ENCODE assay signal across 13 cellular contexts in the genomic region with DNA sequence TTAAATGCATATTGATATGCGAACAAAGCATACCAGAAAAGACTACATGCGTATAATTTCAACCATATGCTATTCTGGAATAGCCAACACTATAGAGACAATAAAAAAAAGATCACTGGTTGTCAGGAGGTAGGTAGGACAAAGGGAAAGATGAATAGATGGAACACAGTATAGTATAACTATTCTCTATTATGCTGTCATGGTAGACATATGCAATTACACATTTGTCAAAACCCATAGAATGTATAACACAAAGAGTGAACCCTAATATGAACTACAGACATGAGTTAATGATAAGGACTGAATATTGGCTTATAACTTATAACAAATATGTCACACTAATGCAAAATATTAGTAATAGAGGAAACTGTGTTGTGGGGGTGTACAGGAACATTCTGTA.
"Had no signal": no experiment of that assay in that cellular context is flagged by ENCODE, and none has a peak within 500 bp of the region (broad histone marks: within the 10 kb centered on the region; RNA-seq: fewer than 3 reads in every experiment).

No MANE protein-coding gene starts in this region.

- H3K9me3 ChIP-seq: colonic mucosa, esophagus muscularis mucosa, esophagus squamous epithelium, gastrocnemius medialis, gastroesophageal sphincter, heart left ventricle, heart right ventricle had no signal

- H3K36me3 ChIP-seq: colonic mucosa, esophagus muscularis mucosa, esophagus squamous epithelium, gastrocnemius medialis, gastroesophageal sphincter, heart left ventricle, heart right ventricle had no signal

- ATAC-seq: effector memory CD8-positive, alpha-beta T cell; esophagus mucosa; foreskin keratinocyte; gastrocnemius medialis; gastroesophageal sphincter; heart left ventricle; heart right ventricle had no signal

- H3K4me3 ChIP-seq: colonic mucosa, coronary artery, dorsolateral prefrontal cortex, esophagus muscularis mucosa, esophagus squamous epithelium, gastrocnemius medialis, gastroesophageal sphincter, heart left ventricle, heart right ventricle had no signal

- H3K27ac ChIP-seq: colonic mucosa, coronary artery, dorsolateral prefrontal cortex, epithelial cell of prostate, esophagus muscularis mucosa, esophagus squamous epithelium, foreskin keratinocyte, gastrocnemius medialis, gastroesophageal sphincter, heart left ventricle, heart right ventricle had no signal

- H3K27me3 ChIP-seq: colonic mucosa, esophagus muscularis mucosa, esophagus squamous epithelium, foreskin keratinocyte, gastrocnemius medialis, gastroesophageal sphincter, heart left ventricle, heart right ventricle had no signal
